In the genomic region with DNA sequence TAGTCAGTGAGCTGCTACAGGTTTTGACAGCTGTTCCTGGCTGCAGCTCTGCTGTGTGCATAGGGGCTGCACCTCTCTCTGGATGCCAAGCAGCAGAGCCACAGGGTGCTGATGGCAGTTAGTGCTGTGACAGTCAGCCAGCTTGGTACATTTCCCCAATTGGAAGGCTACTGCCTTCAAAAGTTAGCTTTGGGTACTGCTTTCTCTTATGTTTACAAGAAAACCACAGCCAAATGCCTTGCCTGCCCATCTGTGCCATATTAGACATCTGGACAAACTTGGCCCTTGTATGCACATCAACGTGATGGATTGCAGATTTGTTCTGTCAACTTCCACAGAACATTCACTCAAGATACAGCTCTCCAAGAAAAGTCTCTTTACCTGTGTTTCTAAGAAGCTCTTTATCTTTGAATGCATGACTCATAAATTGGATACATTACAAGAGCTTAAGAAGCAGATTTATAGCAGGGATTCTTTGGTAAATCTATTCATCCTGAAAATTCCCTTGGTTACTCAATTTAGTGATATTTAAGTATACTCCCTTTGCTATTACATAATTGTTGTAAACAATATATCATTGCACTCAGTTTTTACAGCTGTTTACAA, we compare ENCODE assay signal across 16 cellular contexts.
DNase-seq lines count a peak whose midpoint lies in the region; ATAC-seq and TF ChIP-seq lines count a peak whose summit lies in the region.
"Had no signal": no experiment of that assay in that cellular context is flagged by ENCODE, and none has a peak within 500 bp of the region (broad histone marks: within the 10 kb centered on the region; RNA-seq: fewer than 3 reads in every experiment).

No MANE protein-coding gene starts in this region.

- H3K4me3 ChIP-seq in GM23338 (no peak overlapping the region), MG63 (no peak overlapping the region), mammary epithelial cell (replicated peaks in 1 of 3; ENCODE audit: insufficient read depth in 1 of 3, low read depth in 2 of 3, low read length in 3 of 3) (no peak overlapping the region), lung (no peak overlapping the region)

- H3K4me1 ChIP-seq in GM23338 (ENCODE audit: insufficient read depth), result peaks cover 4% of the 10 kb centered on the region; the same call in 1 of the 2 replicates
- H3K4me1 ChIP-seq in mammary epithelial cell (ENCODE audit: insufficient read depth, low read length), result no peaks in the 10 kb centered on the region
- no peaks in the 10 kb centered on the region for H3K4me1 ChIP-seq in lung (ENCODE audit: control insufficient read depth in 2 of 2, insufficient read depth in 2 of 2, low read length in 2 of 2)

- H3F3A ChIP-seq in GM23338 (replicated peaks; ENCODE audit: low read depth), result no peaks in the 10 kb centered on the region

- CTCF ChIA-PET in mammary epithelial cell (lab: Charles Lee; ENCODE audit: low non-redundant PET), result no interaction called here

- H3K79me2 ChIP-seq in GM23338 (replicated peaks; ENCODE audit: insufficient read depth) (no peaks in the 10 kb centered on the region), mammary epithelial cell (ENCODE audit: insufficient read depth, low read length) (no peaks in the 10 kb centered on the region)

- H3K9ac ChIP-seq in mammary epithelial cell (ENCODE audit: insufficient read depth, low read length), result no peak overlapping the region

- WGBS in mammary epithelial cell (ENCODE audit: low coverage, missing lambda C conversion rate), result 0% methylated on average over 1 of the region's 1 CpG
- 34 to 74% methylated on average over 1 of the region's 1 CpG for WGBS in lung, 2 donors

- ATAC-seq in GM23338 (peak; percentile 28; the same call in 1 of the 3 replicates), lung (ENCODE audit: insufficient read depth, low FRiP score) (peak; percentile 21), GM19023 (IDR thresholded peaks at IDR 0.05; ENCODE audit: unreplicated experiment) (no peak)
- ATAC-seq: SK-N-SH treated with all-trans-retinoic acid at 6 μM for 48 hours had no signal

- no peak overlapping the region for H2AFZ ChIP-seq in GM23338
- no peak overlapping the region for H2AFZ ChIP-seq in mammary epithelial cell (ENCODE audit: low read depth, low read length)

- H3K27me3 ChIP-seq in GM23338 (ENCODE audit: insufficient read depth), result no peaks in the 10 kb centered on the region
- H3K27me3 ChIP-seq in MG63, result no peaks in the 10 kb centered on the region
- no peaks in the 10 kb centered on the region for H3K27me3 ChIP-seq in mammary epithelial cell (ENCODE audit: insufficient read depth, low read length)
- H3K27me3 ChIP-seq in lung (ENCODE audit: control insufficient read depth, insufficient read depth), result no peaks in the 10 kb centered on the region

- H3K4me2 ChIP-seq in GM23338 (no peak overlapping the region), mammary epithelial cell (ENCODE audit: insufficient read depth, low read depth, low read length) (no peak overlapping the region)

- in situ Hi-C loops in mammary epithelial cell (cut with MboI; ENCODE audit: low sequenced_read_pairs in 2 of 2), result no loop called here

- no TSS peak for BruUV-seq in mammary epithelial cell (replicated peaks; lab: Mats Ljungman, UMichigan)

- intact Hi-C loops in mammary epithelial cell (cut with micrococcal nuclease), result no loop called here

- H3K4me1 Mint-ChIP-seq in GM23338 (peaks cover 4% of the 10 kb centered on the region; the same call in 2 of the 3 replicates), osteocyte (ENCODE audit: unreplicated experiment) (no peaks in the 10 kb centered on the region)
- no peaks in the 10 kb centered on the region for H3K4me1 Mint-ChIP-seq in T-helper 2 cell treated with Interferon-gamma antibody and Interleukin-4, amounts not matched to agents 5 μg/mL and 100 μg/mL, for 36 hours (ENCODE audit: low read depth)
- H3K4me1 Mint-ChIP-seq: activated naive CD8-positive, alpha-beta T cell treated with anti-CD3 and anti-CD28 coated beads for 36 hours; CD4-positive, alpha-beta memory T cell had no signal

- no peak for TF ChIP-seq CTCF in GM23338 (conservative IDR thresholded peaks at IDR 0.05; ENCODE audit: low read depth in 2 of 2)
- no peak for TF ChIP-seq CTCF in mammary epithelial cell (conservative IDR thresholded peaks at IDR 0.05 in 1 of 2, IDR thresholded peaks at IDR 0.05 in 1 of 2; ENCODE audit: extremely low read depth in 1 of 2, insufficient read depth in 1 of 2, low read depth in 1 of 2, low read length in 2 of 2)
- TF ChIP-seq CTCF in lung (IDR thresholded peaks at IDR 0.05; ENCODE audit: control extremely low read depth, extremely low read depth), result no peak
- no peak for TF ChIP-seq CTCF in osteocyte (IDR thresholded peaks at IDR 0.05)

- H3K27ac Mint-ChIP-seq in GM23338, result no peak overlapping the region; the same call in 1 of the 2 replicates
- no peak overlapping the region for H3K27ac Mint-ChIP-seq in T-helper 2 cell treated with Interferon-gamma antibody and Interleukin-4, amounts not matched to agents 5 μg/mL and 100 μg/mL, for 36 hours
- no peak overlapping the region for H3K27ac Mint-ChIP-seq in osteocyte (ENCODE audit: unreplicated experiment)
- H3K27ac Mint-ChIP-seq: activated naive CD8-positive, alpha-beta T cell treated with anti-CD3 and anti-CD28 coated beads for 36 hours; CD4-positive, alpha-beta memory T cell had no signal

- no peak for DNase-seq in GM23338 (ENCODE audit: low spot score)
- peak; percentile 38 for DNase-seq in MG63
- peak; percentile 40 for DNase-seq in mammary epithelial cell
- no peak for DNase-seq in lung (ENCODE audit: low spot score)
- no peak for DNase-seq in OCI-M2 (lab: John Stamatoyannopoulos, UW; ENCODE audit: unreplicated experiment)
- DNase-seq in T-helper 2 cell treated with Interferon-gamma antibody and Interleukin-4, amounts not matched to agents 5 μg/mL and 100 μg/mL, for 36 hours (ENCODE audit: low spot score), result no peak
- DNase-seq in osteocyte (ENCODE audit: extremely low spot score, unreplicated experiment), result no peak
- DNase-seq: activated CD8-positive, alpha-beta memory T cell treated with anti-CD3 and anti-CD28 coated beads, Interleukin-2, amount 50 U/mL, for 4 hours; activated naive CD8-positive, alpha-beta T cell treated with anti-CD3 and anti-CD28 coated beads for 36 hours; CD4-positive, alpha-beta memory T cell; cortex of kidney; NCI-H1092; NCI-H748 treated with DMSO at 0.1 percent for 48 hours; small intestine had no signal

- no peaks in the 10 kb centered on the region for H3K9me2 ChIP-seq in GM23338 (ENCODE audit: insufficient read depth)

- H3K27me3 Mint-ChIP-seq in GM23338 (ENCODE audit: insufficient read depth, low read depth, poor library complexity) (peaks cover 3% of the 10 kb centered on the region), osteocyte (ENCODE audit: unreplicated experiment) (peaks cover 32% of the 10 kb centered on the region)
- no peaks in the 10 kb centered on the region for H3K27me3 Mint-ChIP-seq in T-helper 2 cell treated with Interferon-gamma antibody and Interleukin-4, amounts not matched to agents 5 μg/mL and 100 μg/mL, for 36 hours (ENCODE audit: low read depth)
- H3K27me3 Mint-ChIP-seq: activated naive CD8-positive, alpha-beta T cell treated with anti-CD3 and anti-CD28 coated beads for 36 hours; CD4-positive, alpha-beta memory T cell had no signal

- H3K4me3 Mint-ChIP-seq in GM23338 (no peak overlapping the region), osteocyte (ENCODE audit: unreplicated experiment) (no peak overlapping the region)
- no peak overlapping the region for H3K4me3 Mint-ChIP-seq in T-helper 2 cell treated with Interferon-gamma antibody and Interleukin-4, amounts not matched to agents 5 μg/mL and 100 μg/mL, for 36 hours
- H3K4me3 Mint-ChIP-seq: activated naive CD8-positive, alpha-beta T cell treated with anti-CD3 and anti-CD28 coated beads for 36 hours; CD4-positive, alpha-beta memory T cell had no signal

- no peak overlapping the region for H3K27ac ChIP-seq in GM23338 (ENCODE audit: low read depth)
- no peak overlapping the region for H3K27ac ChIP-seq in mammary epithelial cell (ENCODE audit: insufficient read depth, low read depth, low read length)
- H3K27ac ChIP-seq in lung (ENCODE audit: low read depth in 1 of 2, low read length in 1 of 2), result no peak overlapping the region

- H3K36me3 ChIP-seq in GM23338 (ENCODE audit: insufficient read depth), result no peaks in the 10 kb centered on the region
- no peaks in the 10 kb centered on the region for H3K36me3 ChIP-seq in MG63
- H3K36me3 ChIP-seq in mammary epithelial cell (ENCODE audit: insufficient read depth, low read length), result no peaks in the 10 kb centered on the region
- no peaks in the 10 kb centered on the region for H3K36me3 ChIP-seq in lung (ENCODE audit: control insufficient read depth in 2 of 2, insufficient read depth in 2 of 2, low read length in 2 of 2)

- H3K9me3 Mint-ChIP-seq in GM23338 (no peaks in the 10 kb centered on the region), osteocyte (ENCODE audit: unreplicated experiment) (no peaks in the 10 kb centered on the region)
- no peaks in the 10 kb centered on the region for H3K9me3 Mint-ChIP-seq in T-helper 2 cell treated with Interferon-gamma antibody and Interleukin-4, amounts not matched to agents 5 μg/mL and 100 μg/mL, for 36 hours

- no peaks in the 10 kb centered on the region for H3K9me3 ChIP-seq in MG63
- no peaks in the 10 kb centered on the region for H3K9me3 ChIP-seq in mammary epithelial cell (replicated peaks; ENCODE audit: insufficient read depth, low read length)
- no peaks in the 10 kb centered on the region for H3K9me3 ChIP-seq in lung (ENCODE audit: control insufficient read depth in 2 of 2, insufficient read depth in 1 of 2, low read length in 1 of 2)

- dilution Hi-C loops in mammary epithelial cell (cut with HindIII; ENCODE audit: low sequenced_read_pairs), result no loop called here

- H3K36me3 Mint-ChIP-seq in GM23338 (ENCODE audit: low read depth), result no peaks in the 10 kb centered on the region
- H3K36me3 Mint-ChIP-seq in T-helper 2 cell treated with Interferon-gamma antibody and Interleukin-4, amounts not matched to agents 5 μg/mL and 100 μg/mL, for 36 hours (ENCODE audit: low read depth), result no peaks in the 10 kb centered on the region
- no peaks in the 10 kb centered on the region for H3K36me3 Mint-ChIP-seq in osteocyte (ENCODE audit: unreplicated experiment)
- H3K36me3 Mint-ChIP-seq: activated naive CD8-positive, alpha-beta T cell treated with anti-CD3 and anti-CD28 coated beads for 36 hours; CD4-positive, alpha-beta memory T cell had no signal

- H4K20me1 ChIP-seq in GM23338 (replicated peaks; ENCODE audit: insufficient read depth) (no peaks in the 10 kb centered on the region), mammary epithelial cell (ENCODE audit: insufficient read depth, low read length) (no peaks in the 10 kb centered on the region)

TF ChIP-seq in GM23338, 12 proteins besides CTCF, POLR2A, EP300 and RAD21 (continues in another document):
- TF ChIP-seq POLR2AphosphoS5 (IDR thresholded peaks at IDR 0.05; ENCODE audit: low read depth) (no peak), ZNF114 (CRISPR knock-in tag; IDR thresholded peaks at IDR 0.05) (no peak)

Comparison
In these comparisons a context has a peak if more than half of its experiments do, and no peak if none do; other contexts are left out.
1. DNase-seq: peak in MG63 (single experiment) and mammary epithelial cell (single experiment); none in GM23338 (single experiment), lung (single experiment), OCI-M2 (single experiment), T-helper 2 cell treated with Interferon-gamma antibody and Interleukin-4, amounts not matched to agents 5 μg/mL and 100 μg/mL, for 36 hours (single experiment) and osteocyte (single experiment).